32 cellular contexts compared by ENCODE assay signal in the genomic region with DNA sequence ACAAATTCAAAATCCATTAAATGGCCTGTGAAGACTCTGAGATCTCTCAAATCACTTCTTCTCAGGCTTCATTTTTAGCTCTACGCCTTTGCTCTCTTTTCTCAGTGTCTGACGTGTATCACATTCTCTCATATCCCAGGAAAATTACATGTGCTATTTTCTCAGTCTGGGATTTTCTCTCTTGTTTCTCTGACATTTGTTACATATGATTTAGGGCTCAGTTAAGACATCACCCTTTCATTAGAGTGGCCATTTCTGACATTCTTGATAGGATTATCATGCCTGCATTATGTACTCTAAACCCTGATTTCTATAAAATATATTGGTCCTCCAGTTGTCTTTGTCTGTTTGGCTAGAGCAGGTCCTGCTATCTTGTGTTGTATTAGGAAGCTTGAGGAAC.
"Had no signal": no experiment of that assay in that cellular context is flagged by ENCODE, and none has a peak within 500 bp of the region (broad histone marks: within the 10 kb centered on the region; RNA-seq: fewer than 3 reads in every experiment).

No MANE protein-coding gene starts in this region.

- ATAC-seq: activated naive CD4-positive, alpha-beta T cell treated with anti-CD3 and anti-CD28 coated beads, Interleukin-2, amount 50 U/mL, for 72 hours; activated naive CD8-positive, alpha-beta T cell treated with anti-CD3 and anti-CD28 coated beads, Interleukin-2, amount 50 U/mL, for 24 hours; activated T-cell treated with anti-CD3 and anti-CD28 coated beads, Interleukin-2, amount 50 U/mL, for 4 hours; activated T-cell treated with anti-CD3 and anti-CD28 coated beads, Interleukin-2, amount 50 U/mL, for 72 hours; activated T-helper 17 cell treated with anti-CD3 and anti-CD28 coated beads, Interleukin-2, amount 50 U/mL, for 72 hours; body of pancreas had no signal

- H3K27ac ChIP-seq: adrenal gland, ascending aorta, body of pancreas, brain microvascular endothelial cell, breast epithelium, cardiac muscle cell had no signal

- H3K27me3 ChIP-seq: adrenal gland, ascending aorta, body of pancreas, brain microvascular endothelial cell, breast epithelium, cardiac muscle cell had no signal

- H3K36me3 ChIP-seq: adrenal gland, ascending aorta, brain microvascular endothelial cell, breast epithelium, cardiac muscle cell had no signal

- H3K9me3 ChIP-seq: ascending aorta, body of pancreas, breast epithelium had no signal

- H3K4me3 ChIP-seq: adrenal gland, ascending aorta, body of pancreas, breast epithelium, cardiac muscle cell had no signal

- DNase-seq: activated effector memory CD4-positive, alpha-beta T cell treated with anti-CD3 and anti-CD28 coated beads, Interleukin-2, amount 50 U/mL, for 16 hours; activated effector memory CD4-positive, alpha-beta T cell treated with Interleukin-2 at 50 U/mL for 16 hours; activated gamma-delta T cell; activated gamma-delta T cell treated with Interleukin-2 at 50 U/mL for 16 hours; activated naive CD4-positive, alpha-beta T cell; activated naive CD4-positive, alpha-beta T cell treated with anti-CD3 and anti-CD28 coated beads for 36 hours; activated naive CD4-positive, alpha-beta T cell treated with anti-CD3 and anti-CD28 coated beads, Interleukin-2, amount 10 ng/mL, durations not matched to agents 7 days and 5 days; activated naive CD4-positive, alpha-beta T cell treated with anti-CD3 and anti-CD28 coated beads, Interleukin-2, amount 50 U/mL, for 16 hours; activated naive CD4-positive, alpha-beta T cell treated with Interleukin-2 at 50 U/mL for 16 hours; activated naive CD8-positive, alpha-beta T cell treated with anti-CD3 and anti-CD28 coated beads for 36 hours; activated naive CD8-positive, alpha-beta T cell treated with anti-CD3 and anti-CD28 coated beads, Interleukin-2, amount 10 ng/mL, durations not matched to agents 7 days and 5 days; activated naive CD8-positive, alpha-beta T cell treated with anti-CD3 and anti-CD28 coated beads, Interleukin-2, amount 50 U/mL, for 24 hours; activated T-cell treated with anti-CD3 and anti-CD28 coated beads, Interleukin-2, amount 50 U/mL, for 1 hour; activated T-cell treated with anti-CD3 and anti-CD28 coated beads, Interleukin-2, amount 50 U/mL, for 24 hours; activated T-cell treated with anti-CD3 and anti-CD28 coated beads, Interleukin-2, amount 50 U/mL, for 4 hours; activated T-cell treated with anti-CD3 and anti-CD28 coated beads, Interleukin-2, amount 50 U/mL, for 48 hours; activated T-cell treated with anti-CD3 and anti-CD28 coated beads, Interleukin-2, amount 50 U/mL, for 72 hours; adrenal gland; amniotic stem cell; amygdala; anterior cingulate cortex; aorta; body of pancreas; brain microvascular endothelial cell; caudate nucleus; central memory CD4-positive, alpha-beta T cell; cerebellar nuclear complex had no signal
